Comparison of ENCODE assay signal across 8 cellular contexts in the genomic region with DNA sequence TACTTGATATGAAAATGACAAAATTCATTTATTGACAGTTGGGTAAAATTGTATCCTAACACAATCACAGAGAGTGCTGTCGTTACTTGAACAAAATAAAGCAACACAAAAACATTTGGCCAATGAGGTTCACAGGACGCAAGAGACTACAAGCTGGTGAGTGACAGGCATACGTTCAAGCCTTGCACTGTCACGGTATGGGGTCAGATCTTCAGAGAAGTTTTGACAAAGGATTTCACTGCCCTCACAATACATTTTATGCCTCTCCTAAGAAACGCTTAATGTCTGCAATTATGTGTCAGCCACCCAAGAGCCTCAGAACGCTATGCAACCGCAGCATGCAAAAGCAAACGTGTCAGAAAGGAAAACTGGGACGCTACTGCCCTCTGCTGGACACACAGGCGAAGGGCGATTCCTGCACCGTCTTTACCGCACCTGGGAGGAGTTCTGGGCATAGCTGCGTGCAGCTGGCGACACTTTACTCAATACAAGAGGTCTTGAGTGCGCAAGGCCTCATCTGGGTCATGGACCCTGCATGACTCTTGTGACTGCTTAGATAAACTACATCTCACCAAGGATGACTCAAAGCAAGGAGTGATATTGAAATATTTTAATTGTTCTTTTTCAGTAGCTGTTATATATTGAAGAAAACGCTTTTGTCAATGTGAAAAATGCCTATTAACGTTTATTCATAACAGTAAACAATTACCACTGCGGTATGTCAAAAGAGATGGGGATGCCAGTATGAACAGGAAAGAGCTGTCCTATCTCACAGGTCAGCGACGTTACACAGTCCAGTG.
DNase-seq lines count a peak whose midpoint lies in the region; ATAC-seq, FAIRE-seq and TF ChIP-seq lines count a peak whose summit lies in the region.

No MANE protein-coding gene starts in this region.

- H3K4me3 ChIP-seq in cardiac fibroblast (replicated peaks in 1 of 2; ENCODE audit: low read depth in 2 of 2, low read length in 2 of 2) (no peak overlapping the region), keratinocyte (ENCODE audit: control insufficient read depth in 2 of 3, extremely low read depth in 1 of 3, insufficient read depth in 2 of 3, low read depth in 1 of 3, low read length in 3 of 3) (no peak overlapping the region)

- H3K9ac ChIP-seq in keratinocyte (ENCODE audit: control insufficient read depth, extremely low read depth, insufficient read depth, low read length), result no peak overlapping the region

- no peaks in the 10 kb centered on the region for H4K20me1 ChIP-seq in keratinocyte (ENCODE audit: control insufficient read depth, extremely low read depth, insufficient read depth, low read length)

- peak; percentile 75 for FAIRE-seq in GM18507 (lab: Jason Lieb, UNC)
- FAIRE-seq in keratinocyte (lab: Jason Lieb, UNC), result no peak

- H3K36me3 ChIP-seq in keratinocyte (ENCODE audit: control insufficient read depth in 2 of 2, extremely low read depth in 1 of 2, insufficient read depth in 2 of 2, low read length in 2 of 2), result no peaks in the 10 kb centered on the region

- H2AFZ ChIP-seq in keratinocyte (ENCODE audit: control insufficient read depth, low read length), result no peak overlapping the region

- no peaks in the 10 kb centered on the region for H3K9me1 ChIP-seq in keratinocyte (ENCODE audit: control insufficient read depth, extremely low read depth, insufficient read depth, low read length)

- DNase-seq in ACHN, result peak; percentile 34
- peak; percentile 18 for DNase-seq in GM18507 (ENCODE audit: extremely low spot score, insufficient read length, low read depth)
- DNase-seq in NCI-H1930 (lab: John Stamatoyannopoulos, UW), result peak; percentile 18 to 64
- DNase-seq in UCSD-AML1 (lab: John Stamatoyannopoulos, UW; ENCODE audit: unreplicated experiment), result peak; percentile 72
- DNase-seq in cardiac fibroblast (ENCODE audit: low read depth in 2 of 2), result peak; percentile 63 to 76
- DNase-seq in keratinocyte (ENCODE audit: low read depth, low spot score), result no peak
- DNase-seq in stimulated activated CD4-positive, alpha-beta T cell treated with anti-CD3 and anti-CD28 coated beads, Interleukin-2, amount 100 ng/mL, for 4 hours (ENCODE audit: low read depth), result peak; percentile 13

- no peaks in the 10 kb centered on the region for H3K9me3 ChIP-seq in keratinocyte (ENCODE audit: control insufficient read depth, low read depth, low read length)

- H3K4me1 ChIP-seq in keratinocyte (ENCODE audit: control insufficient read depth, extremely low read depth, insufficient read depth, low read length), result no peaks in the 10 kb centered on the region

- no peaks in the 10 kb centered on the region for H3K79me2 ChIP-seq in keratinocyte (ENCODE audit: control insufficient read depth, insufficient read depth, low read length)

- peak; percentile 83 for ATAC-seq in HG02938 (IDR thresholded peaks at IDR 0.05; ENCODE audit: unreplicated experiment)

- peak overlapping the region; percentile 25 for H3K4me2 ChIP-seq in keratinocyte (ENCODE audit: control insufficient read depth, extremely low read depth, insufficient read depth, low read depth, low read length)

- TF ChIP-seq CTCF in cardiac fibroblast (IDR thresholded peaks at IDR 0.05; ENCODE audit: low read depth, low read length), result peak; percentile 87
- peak; percentile 82 to 90 (median 88) for TF ChIP-seq CTCF in keratinocyte (optimal IDR thresholded peaks at IDR 0.05 in 1 of 3, IDR thresholded peaks at IDR 0.05 in 1 of 3, conservative IDR thresholded peaks at IDR 0.05 in 1 of 3; ENCODE audit: extremely low read depth in 1 of 3, insufficient read depth in 2 of 3, low read length in 3 of 3)

- H3K27me3 ChIP-seq in keratinocyte (ENCODE audit: control insufficient read depth, extremely low read depth, insufficient read depth, low read length), result no peaks in the 10 kb centered on the region

- in situ Hi-C loops in ACHN (cut with HindIII; ENCODE audit: low pct_ligation_motif_present, low pct_unique_long_range_greater_than_20kb, low sequenced_read_pairs), result no loop called here

- dilution Hi-C loops in keratinocyte (cut with MboI; ENCODE audit: extremely low pct_ligation_motif_present, low sequenced_read_pairs), result no loop called here

- no peak overlapping the region for H3K27ac ChIP-seq in keratinocyte (ENCODE audit: control insufficient read depth, insufficient read depth, low read length)
